ENCODE assay signal across 1 cellular context in the genomic region with DNA sequence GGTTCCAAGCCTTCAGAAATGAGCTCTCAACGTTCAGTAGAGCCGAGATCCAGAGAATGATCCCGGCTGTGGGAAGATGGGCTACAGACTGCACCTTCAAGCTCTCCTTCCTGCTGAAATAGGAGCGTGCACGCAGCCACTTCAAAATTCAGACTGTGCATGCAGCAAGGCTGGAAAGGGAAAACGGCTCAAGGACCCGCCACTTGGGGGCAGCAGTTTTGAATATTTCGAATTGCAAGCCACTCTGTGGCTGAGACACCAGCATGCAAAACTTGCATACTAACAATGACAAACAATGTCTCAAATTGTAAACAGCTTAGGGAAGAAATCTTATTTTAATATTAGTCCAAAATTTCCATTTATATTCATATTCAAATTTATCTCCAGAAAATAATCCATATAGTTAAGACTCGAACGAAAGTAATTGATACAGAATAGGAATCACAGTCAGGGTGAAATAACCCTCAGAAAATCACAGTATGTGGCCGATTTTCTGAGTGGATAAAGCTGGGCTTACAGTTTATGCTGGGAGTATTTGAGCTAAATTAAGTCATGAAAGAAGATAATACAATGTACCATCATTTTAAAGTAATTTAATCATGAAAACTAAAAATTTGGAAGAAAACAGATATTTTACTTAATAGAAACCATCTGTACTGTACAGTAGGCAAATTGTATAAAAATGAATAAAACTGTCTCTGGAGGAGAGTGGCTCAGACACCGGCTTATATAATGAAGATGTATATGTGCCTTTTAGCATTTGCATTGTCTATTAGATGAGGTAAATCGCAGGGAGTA.
TF ChIP-seq lines count a peak whose summit lies in the region.

No MANE protein-coding gene starts in this region.

TF ChIP-seq in GM23338, 12 proteins besides CTCF, POLR2A, EP300 and RAD21 (continued from another document):
- no peak for TF ChIP-seq REST (IDR thresholded peaks at IDR 0.05; ENCODE audit: unreplicated experiment)
TF ChIP-seq in GM23338: peak in this region for 0.
